In genomic region chr17:4901648-4902344, GRCh38 we compare ENCODE assay signal across 10 cellular contexts. TPM values are rescaled to one million over a fixed set of nuclear protein-coding genes. Genes with fewer than 3 reads are reported as not detected.
DNase-seq lines count a peak whose midpoint lies in the region; ATAC-seq and TF ChIP-seq lines count a peak whose summit lies in the region.
"Had no signal": no experiment of that assay in that cellular context is flagged by ENCODE, and none has a peak within 500 bp of the region (broad histone marks: within the 10 kb centered on the region; RNA-seq: fewer than 3 reads in every experiment).

No MANE protein-coding gene starts in this region.

- no peak overlapping the region for H3T11ph ChIP-seq in H9 (ENCODE audit: low read length)

- H4K5ac ChIP-seq in H9 (ENCODE audit: insufficient read length, low read depth, low read length), result no peak overlapping the region

- H3K9me3 Mint-ChIP-seq in H9, result no peaks in the 10 kb centered on the region
- no peaks in the 10 kb centered on the region for H3K9me3 Mint-ChIP-seq in natural killer cell treated with Interleukin-12 subunit alpha and Interleukin-12 subunit beta and Interleukin-15 and Interleukin-18, amount 100 ng/mL, for 72 hours
- H3K9me3 Mint-ChIP-seq: activated CD4-positive, alpha-beta T cell treated with anti-CD3 and anti-CD28 coated beads, Interleukin-2, amount 10 ng/mL, durations not matched to agents 7 days and 5 days had no signal

- no peak overlapping the region for H2AK5ac ChIP-seq in H9 (ENCODE audit: insufficient read length, low read length)

- no CpG with 5 or more reads among the region's 48 CpGs for WGBS in H9 (ENCODE audit: extremely low coverage, insufficient read length, low lambda C conversion rate)

- H3K56ac ChIP-seq in H9 (ENCODE audit: insufficient read length, low read depth, low read length), result no peak overlapping the region

- H3K27ac ChIP-seq in 22Rv1, result peak overlapping the region; percentile 98
- H3K27ac ChIP-seq in H9 (ENCODE audit: insufficient read length, low read depth, low read length), result no peak overlapping the region

- H2BK5ac ChIP-seq in H9 (ENCODE audit: insufficient read length, low read length), result no peak overlapping the region

- no peaks in the 10 kb centered on the region for H3K9me3 ChIP-seq in H9 (ENCODE audit: control insufficient read depth, low read depth, low read length)

- peaks cover 13% of the 10 kb centered on the region for H3K27me3 Mint-ChIP-seq in H9 (ENCODE audit: low read depth)
- H3K27me3 Mint-ChIP-seq in natural killer cell treated with Interleukin-12 subunit alpha and Interleukin-12 subunit beta and Interleukin-15 and Interleukin-18, amount 100 ng/mL, for 72 hours, result no peaks in the 10 kb centered on the region

- H3K23me2 ChIP-seq in H9 (ENCODE audit: insufficient read length, low read depth, low read length, poor library complexity, severe bottlenecking), result peaks cover 12% of the 10 kb centered on the region

- no peak overlapping the region for H3K4ac ChIP-seq in H9 (ENCODE audit: low read depth, low read length)

- H3K23ac ChIP-seq in H9 (ENCODE audit: insufficient read length, low read depth, low read length), result no peak overlapping the region

- peak overlapping the region in 1 of 2 experiments; percentile 60; a peak in 2 of 5 replicates for H3K4me3 Mint-ChIP-seq in H9
- H3K4me3 Mint-ChIP-seq in natural killer cell treated with Interleukin-12 subunit alpha and Interleukin-12 subunit beta and Interleukin-15 and Interleukin-18, amount 100 ng/mL, for 72 hours, result peak overlapping the region; percentile 84

- DNase-seq in H9, result peak; percentile 52
- peak; percentile 65 to 85 for DNase-seq in dermis microvascular lymphatic vessel endothelial cell (ENCODE audit: low read depth in 2 of 2)
- DNase-seq in natural killer cell treated with Interleukin-12 subunit alpha and Interleukin-12 subunit beta and Interleukin-15 and Interleukin-18, amount 100 ng/mL, for 72 hours (ENCODE audit: low spot score), result no peak
- DNase-seq in SIG-M5 treated with dmso at 0.1 percent for 504 hours (lab: John Stamatoyannopoulos, UW; ENCODE audit: unreplicated experiment), result no peak
- DNase-seq: mammary epithelial cell had no signal

- H3K27ac Mint-ChIP-seq in H9, result no peak overlapping the region
- peak overlapping the region; percentile 82 to 92 for H3K27ac Mint-ChIP-seq in natural killer cell treated with Interleukin-12 subunit alpha and Interleukin-12 subunit beta and Interleukin-15 and Interleukin-18, amount 100 ng/mL, for 72 hours

- H3K27me3 ChIP-seq in H9 (ENCODE audit: insufficient read depth, low read length), result no peaks in the 10 kb centered on the region

- no peak overlapping the region for H2BK20ac ChIP-seq in H9 (ENCODE audit: low read depth, low read length, poor library complexity, severe bottlenecking)

- peaks cover 2 to 6% (median 6%) of the 10 kb centered on the region in 3 experiments; a peak in 4 of 7 replicates for H3K36me3 Mint-ChIP-seq in H9 (ENCODE audit: insufficient read depth in 1 of 3, low read depth in 3 of 3)
- H3K36me3 Mint-ChIP-seq in natural killer cell treated with Interleukin-12 subunit alpha and Interleukin-12 subunit beta and Interleukin-15 and Interleukin-18, amount 100 ng/mL, for 72 hours, result no peaks in the 10 kb centered on the region

- H3K9ac ChIP-seq in H9 (ENCODE audit: extremely low read depth, insufficient read length, low read length), result no peak overlapping the region

- no peak overlapping the region for H3K14ac ChIP-seq in H9 (ENCODE audit: insufficient read depth, low read length)

- no peak overlapping the region for H3K4me2 ChIP-seq in H9 (ENCODE audit: insufficient read depth, insufficient read length, low read length)

- H3K18ac ChIP-seq in H9 (ENCODE audit: insufficient read length, low read depth, low read length), result no peak overlapping the region

- TF ChIP-seq CTCF in 22Rv1 (IDR thresholded peaks at IDR 0.05) (no peak), H9 (conservative IDR thresholded peaks at IDR 0.05) (no peak)

- no peak overlapping the region for H4K91ac ChIP-seq in H9 (ENCODE audit: insufficient read length, low read depth, low read length)

- H3K4me1 Mint-ChIP-seq in H9, result peaks cover 10 to 26% of the 10 kb centered on the region in 2 experiments
- peaks cover 26 to 38% of the 10 kb centered on the region in 2 donors for H3K4me1 Mint-ChIP-seq in natural killer cell treated with Interleukin-12 subunit alpha and Interleukin-12 subunit beta and Interleukin-15 and Interleukin-18, amount 100 ng/mL, for 72 hours (ENCODE audit: low read depth in 2 of 2)

- no peak overlapping the region for H2BK15ac ChIP-seq in H9 (ENCODE audit: low read depth, low read length)

- H4K20me1 ChIP-seq in H9 (ENCODE audit: control insufficient read depth, insufficient read depth, insufficient read length), result no peaks in the 10 kb centered on the region

- no peaks in the 10 kb centered on the region for H3K79me2 ChIP-seq in H9 (ENCODE audit: insufficient read depth, low read length)

- H2BK120ac ChIP-seq in H9 (ENCODE audit: low read depth, low read length, poor library complexity, severe bottlenecking), result no peak overlapping the region

- H2BK12ac ChIP-seq in H9 (ENCODE audit: insufficient read length, low read depth, low read length), result no peak overlapping the region

- no peak overlapping the region for H4K8ac ChIP-seq in H9 (replicated peaks; ENCODE audit: insufficient read length, low read depth, low read length)

- peak; percentile 32 to 63 for ATAC-seq in natural killer cell treated with Interleukin-12 subunit alpha and Interleukin-12 subunit beta and Interleukin-15 and Interleukin-18, amount 100 ng/mL, for 72 hours
- no peak for ATAC-seq in HG03469 (IDR thresholded peaks at IDR 0.05; ENCODE audit: unreplicated experiment)
- no peak for ATAC-seq in HG03039 (IDR thresholded peaks at IDR 0.05; ENCODE audit: unreplicated experiment)
- no peak for ATAC-seq in HG02938 (IDR thresholded peaks at IDR 0.05; ENCODE audit: unreplicated experiment)

- peaks cover 3% of the 10 kb centered on the region; the same call in 1 of the 2 replicates for H3K4me1 ChIP-seq in H9 (ENCODE audit: insufficient read depth, low read length)

- no peaks in the 10 kb centered on the region for H3K79me1 ChIP-seq in H9 (ENCODE audit: insufficient read depth, low read depth, low read length, poor library complexity, severe bottlenecking)

- no peak overlapping the region for H2AFZ ChIP-seq in H9 (ENCODE audit: low read length)

RNA-seq across cellular contexts. Expression of gene CHRNE, which starts 1.1 kb away (rescaled TPM):
- 0.31 and 0.61 TPM in 2 replicates for total RNA-seq in H9 (2021)
- 0.90 and 1.1 TPM in 2 replicates for total RNA-seq in dermis microvascular lymphatic vessel endothelial cell
- total RNA-seq in natural killer cell treated with Interleukin-12 subunit alpha and Interleukin-12 subunit beta and Interleukin-15 and Interleukin-18, amount 100 ng/mL, for 72 hours, result 1 to 10 TPM; 3.9 to 7.6 TPM

RNA-seq across cellular contexts. Expression of gene C17orf107, which starts 2.5 kb away (rescaled TPM):
- 4.0 and 4.4 TPM in 2 replicates for total RNA-seq in H9 (2021)
- total RNA-seq in dermis microvascular lymphatic vessel endothelial cell, result 0.39 and 0.76 TPM in 2 replicates
- total RNA-seq in natural killer cell treated with Interleukin-12 subunit alpha and Interleukin-12 subunit beta and Interleukin-15 and Interleukin-18, amount 100 ng/mL, for 72 hours, result 1 to 10 TPM; 1.3 to 2.3 TPM

RNA-seq across cellular contexts. Expression of gene GP1BA, which starts 30.3 kb away (rescaled TPM):
- not detected in 2 replicates for total RNA-seq in H9 (2021)
- not detected in 2 replicates for total RNA-seq in dermis microvascular lymphatic vessel endothelial cell
- total RNA-seq in natural killer cell treated with Interleukin-12 subunit alpha and Interleukin-12 subunit beta and Interleukin-15 and Interleukin-18, amount 100 ng/mL, for 72 hours, result under 1 TPM in 1 of 2 donors, not detected in 1; 0.12 TPM
- total RNA-seq: activated CD4-positive, alpha-beta T cell treated with anti-CD3 and anti-CD28 coated beads, Interleukin-2, amount 10 ng/mL, durations not matched to agents 7 days and 5 days; mammary epithelial cell had no signal

RNA-seq across cellular contexts. Expression of gene SLC25A11, which starts 38.0 kb away (rescaled TPM):
- total RNA-seq in H9 (2021), result 74.9 and 80.6 TPM in 2 replicates
- 47.4 and 62.8 TPM in 2 replicates for total RNA-seq in dermis microvascular lymphatic vessel endothelial cell
- total RNA-seq in natural killer cell treated with Interleukin-12 subunit alpha and Interleukin-12 subunit beta and Interleukin-15 and Interleukin-18, amount 100 ng/mL, for 72 hours, result 10 to 100 TPM; 85.9 to 91.6 TPM

RNA-seq across cellular contexts. Expression of gene RNF167, which starts 38.3 kb away (rescaled TPM):
- total RNA-seq in H9 (2021), result 134 and 135 TPM in 2 replicates
- total RNA-seq in dermis microvascular lymphatic vessel endothelial cell, result 12.5 and 15.8 TPM in 2 replicates
- 100 to 1,000 TPM; 144 to 150 TPM for total RNA-seq in natural killer cell treated with Interleukin-12 subunit alpha and Interleukin-12 subunit beta and Interleukin-15 and Interleukin-18, amount 100 ng/mL, for 72 hours

Comparison
In these comparisons a context has a peak if more than half of its experiments do, and no peak if none do; other contexts are left out.
1. DNase-seq: peak in H9 (single experiment) and dermis microvascular lymphatic vessel endothelial cell (2 of 2); none in natural killer cell treated with Interleukin-12 subunit alpha and Interleukin-12 subunit beta and Interleukin-15 and Interleukin-18, amount 100 ng/mL, for 72 hours (single experiment) and SIG-M5 treated with dmso at 0.1 percent for 504 hours (single experiment).
2. H3K27ac Mint-ChIP-seq: peak in natural killer cell treated with Interleukin-12 subunit alpha and Interleukin-12 subunit beta and Interleukin-15 and Interleukin-18, amount 100 ng/mL, for 72 hours (2 of 2); none in H9 (0 of 3).
3. ATAC-seq: peak in natural killer cell treated with Interleukin-12 subunit alpha and Interleukin-12 subunit beta and Interleukin-15 and Interleukin-18, amount 100 ng/mL, for 72 hours (2 of 2); none in HG03469 (single experiment), HG03039 (single experiment) and HG02938 (single experiment).